10 cellular contexts compared by ENCODE assay signal in genomic region chr12:27535318-27535717, GRCh38.
"Had no signal": no experiment of that assay in that cellular context is flagged by ENCODE, and none has a peak within 500 bp of the region (broad histone marks: within the 10 kb centered on the region; RNA-seq: fewer than 3 reads in every experiment).

No MANE protein-coding gene starts in this region.

- H3K4me3 ChIP-seq: colonic mucosa, ovary, suprapubic skin had no signal

- H3K9me3 ChIP-seq: colonic mucosa, ovary, suprapubic skin had no signal

- H3K36me3 ChIP-seq: colonic mucosa, ovary had no signal

- ATAC-seq: foreskin keratinocyte had no signal

- H3K27ac ChIP-seq: colonic mucosa, foreskin keratinocyte, ovary, suprapubic skin had no signal

- H3K27me3 ChIP-seq: colonic mucosa, foreskin keratinocyte, ovary, suprapubic skin had no signal

- DNase-seq: activated CD4-positive, alpha-beta memory T cell treated with anti-CD3 and anti-CD28 coated beads for 36 hours; activated CD4-positive, CD25-positive, alpha-beta regulatory T cell treated with anti-CD3 and anti-CD28 coated beads, Interleukin-2, amount 50 U/mL, for 72 hours; activated T-cell treated with anti-CD3 and anti-CD28 coated beads, Interleukin-2, amount 50 U/mL, for 72 hours; caudate nucleus; colonic mucosa; foreskin keratinocyte; ovary; stimulated activated CD4-positive, alpha-beta T cell treated with anti-CD3 and anti-CD28 coated beads, Interleukin-2, amount 100 ng/mL, for 48 hours; stimulated activated naive CD8-positive, alpha-beta T cell treated with anti-CD3 and anti-CD28 coated beads, Interleukin-15, Interleukin-2, amounts not matched to agents 100 U/mL and 50 U/mL, for 24 hours had no signal
